In genomic region chr1:200873671-200874397, GRCh38 we compare ENCODE assay signal across 14 cellular contexts. TPM values are rescaled to one million over a fixed set of nuclear protein-coding genes. Genes with fewer than 3 reads are reported as not detected.
DNase-seq lines count a peak whose midpoint lies in the region; ATAC-seq and TF ChIP-seq lines count a peak whose summit lies in the region.
"Had no signal": no experiment of that assay in that cellular context is flagged by ENCODE, and none has a peak within 500 bp of the region (broad histone marks: within the 10 kb centered on the region; RNA-seq: fewer than 3 reads in every experiment).

No MANE protein-coding gene starts in this region.

- H3K18ac ChIP-seq in neuronal stem cell (ENCODE audit: low read length), result peak overlapping the region; percentile 53

- peak overlapping the region; percentile 63 for H2AK5ac ChIP-seq in neuronal stem cell (ENCODE audit: low read depth, low read length)

- peaks cover 13% of the 10 kb centered on the region for H3K27me3 ChIP-seq in BLaER1
- H3K27me3 ChIP-seq in ectodermal cell (ENCODE audit: control insufficient read depth, insufficient read depth, low read length, poor library complexity, severe bottlenecking), result peaks cover 37% of the 10 kb centered on the region
- no peaks in the 10 kb centered on the region for H3K27me3 ChIP-seq in neuronal stem cell (ENCODE audit: control insufficient read depth in 3 of 3, insufficient read depth in 3 of 3, low read depth in 1 of 3, low read length in 3 of 3)

- no peak overlapping the region for H2BK120ac ChIP-seq in neuronal stem cell (ENCODE audit: low read depth, low read length)

- H2AFZ ChIP-seq in neuronal stem cell (ENCODE audit: low read length), result no peak overlapping the region

- peak overlapping the region; percentile 39 for H3K4me3 ChIP-seq in BLaER1
- H3K4me3 ChIP-seq in ectodermal cell (ENCODE audit: insufficient read depth, low read depth, low read length), result peak overlapping the region; percentile 13
- H3K4me3 ChIP-seq in neuronal stem cell (ENCODE audit: low read length in 2 of 2), result no peak overlapping the region
- H3K4me3 ChIP-seq: uterus had no signal

- no peak overlapping the region for H3K4ac ChIP-seq in neuronal stem cell (ENCODE audit: low read length)

- H4K91ac ChIP-seq in neuronal stem cell (ENCODE audit: low read depth, low read length, poor library complexity), result no peak overlapping the region

- TF ChIP-seq CTCF in GM20000 (IDR thresholded peaks at IDR 0.05; ENCODE audit: extremely low read depth, missing control alignments), result no peak

- peak overlapping the region; percentile 48 for H2BK12ac ChIP-seq in neuronal stem cell (ENCODE audit: low read length)

- H2BK5ac ChIP-seq in neuronal stem cell (ENCODE audit: low read length), result no peak overlapping the region

- no peaks in the 10 kb centered on the region for H3K9me3 ChIP-seq in BLaER1
- H3K9me3 ChIP-seq in ectodermal cell (ENCODE audit: control insufficient read depth, low read length), result no peaks in the 10 kb centered on the region
- H3K9me3 ChIP-seq in neuronal stem cell (replicated peaks in 1 of 2; ENCODE audit: control insufficient read depth in 2 of 2, insufficient read depth in 1 of 2, low read depth in 1 of 2, low read length in 2 of 2), result no peaks in the 10 kb centered on the region
- H3K9me3 ChIP-seq: uterus had no signal

- H2BK15ac ChIP-seq in neuronal stem cell (ENCODE audit: low read length), result no peak overlapping the region

- ATAC-seq in HG02588 (IDR thresholded peaks at IDR 0.05; ENCODE audit: unreplicated experiment) (no peak), HG03432 (IDR thresholded peaks at IDR 0.05; ENCODE audit: unreplicated experiment) (no peak)
- ATAC-seq: activated CD4-positive, alpha-beta T cell treated with anti-CD3 and anti-CD28 coated beads for 36 hours had no signal

- H3K4me1 ChIP-seq in BLaER1 (peaks cover 56% of the 10 kb centered on the region), ectodermal cell (ENCODE audit: control insufficient read depth, insufficient read depth, low read length) (peaks cover 6% of the 10 kb centered on the region), neuronal stem cell (ENCODE audit: control insufficient read depth in 2 of 2, insufficient read depth in 1 of 2, low read depth in 1 of 2, low read length in 2 of 2) (peaks cover 5 to 10% of the 10 kb centered on the region in 2 donors)
- H3K4me1 ChIP-seq: foreskin keratinocyte had no signal

- H3K36me3 ChIP-seq in BLaER1, result no peaks in the 10 kb centered on the region
- H3K36me3 ChIP-seq in ectodermal cell (ENCODE audit: control insufficient read depth, insufficient read depth, low read length), result no peaks in the 10 kb centered on the region
- H3K36me3 ChIP-seq in neuronal stem cell (replicated peaks in 1 of 2; ENCODE audit: control insufficient read depth in 2 of 2, insufficient read depth in 2 of 2, low read length in 2 of 2), result no peaks in the 10 kb centered on the region
- H3K36me3 ChIP-seq: uterus had no signal

- no peak overlapping the region for H3K14ac ChIP-seq in neuronal stem cell (ENCODE audit: low read length)

- H3K79me1 ChIP-seq in neuronal stem cell (ENCODE audit: low read depth, low read length), result no peaks in the 10 kb centered on the region

- H4K20me1 ChIP-seq in BLaER1, result no peaks in the 10 kb centered on the region

- H4K8ac ChIP-seq in neuronal stem cell (ENCODE audit: low read depth, low read length), result no peak overlapping the region

- H3K27ac ChIP-seq in BLaER1 (peak overlapping the region; percentile 63), ectodermal cell (ENCODE audit: insufficient read depth, low read depth, low read length, poor library complexity, severe bottlenecking) (no peak overlapping the region), neuronal stem cell (replicated peaks; ENCODE audit: low read length) (no peak overlapping the region)
- H3K27ac ChIP-seq: foreskin keratinocyte, uterus had no signal

- peak overlapping the region; percentile 88 for H3K4me2 ChIP-seq in BLaER1
- no peak overlapping the region for H3K4me2 ChIP-seq in neuronal stem cell (ENCODE audit: insufficient read depth, low read length, poor library complexity, severe bottlenecking)

- 63 to 64% methylated on average over 66 of the region's 66 CpGs for WGBS in ectodermal cell, 2 experiments
- WGBS in neuronal stem cell (ENCODE audit: extremely low coverage in 2 of 2, insufficient read length in 2 of 2, insufficient replicate concordance in 1 of 2), 2 donors, result no CpG with 5 or more reads among the region's 66 CpGs

- H3K9ac ChIP-seq in BLaER1 (peak overlapping the region; percentile 71), neuronal stem cell (ENCODE audit: low read depth, low read length, poor library complexity) (no peak overlapping the region)

- DNase-seq in GM20000 (ENCODE audit: low spot score), result peak; percentile 30
- DNase-seq in neuronal stem cell (ENCODE audit: low spot score), result no peak
- no peak for DNase-seq in mesenteric fat pad (ENCODE audit: low spot score)
- no peak for DNase-seq in activated CD4-positive, alpha-beta T cell treated with anti-CD3 and anti-CD28 coated beads, Interleukin-2, amount 50 U/mL, for 48 hours
- DNase-seq: activated CD4-positive, alpha-beta T cell treated with anti-CD3 and anti-CD28 coated beads for 36 hours; foreskin keratinocyte; NCI-H2227 treated with DMSO at 0.1 percent for 48 hours; SHP77 treated with DMSO at 0.1 percent for 48 hours; stimulated activated CD4-positive, alpha-beta T cell treated with anti-CD3 and anti-CD28 coated beads, Interleukin-4, amount 100 ng/mL, for 24 hours; uterus had no signal

- H3K23ac ChIP-seq in neuronal stem cell (ENCODE audit: low read depth, low read length, poor library complexity), result peak overlapping the region; percentile 39

RNA-seq across cellular contexts. Expression of gene GPR25, which starts 1.1 kb away (rescaled TPM):
- not detected for polyA plus RNA-seq in ectodermal cell (2013, experiment 1 of 4)
- not detected for polyA plus RNA-seq in ectodermal cell (2013, experiment 2 of 4)
- not detected for polyA plus RNA-seq in ectodermal cell (2013, experiment 3 of 4)
- polyA plus RNA-seq in ectodermal cell (2013, experiment 4 of 4), result not detected
- not detected for polyA plus RNA-seq in neuronal stem cell (2013, experiment 1 of 2)
- not detected for polyA plus RNA-seq in neuronal stem cell (2013, experiment 2 of 2)
- not detected for total RNA-seq in mesenteric fat pad
- total RNA-seq: activated CD4-positive, alpha-beta T cell treated with anti-CD3 and anti-CD28 coated beads for 36 hours; foreskin keratinocyte had no signal
- polyA plus RNA-seq: foreskin keratinocyte had no signal

RNA-seq across cellular contexts. Expression of gene INAVA, which starts 20.9 kb away (rescaled TPM):
- 58.1 TPM for polyA plus RNA-seq in ectodermal cell (2013, experiment 1 of 4)
- polyA plus RNA-seq in ectodermal cell (2013, experiment 2 of 4), result 66.2 TPM
- polyA plus RNA-seq in ectodermal cell (2013, experiment 3 of 4), result 43.7 TPM
- polyA plus RNA-seq in ectodermal cell (2013, experiment 4 of 4), result 46.4 TPM
- 30.9 TPM for polyA plus RNA-seq in neuronal stem cell (2013, experiment 1 of 2)
- 29.8 TPM for polyA plus RNA-seq in neuronal stem cell (2013, experiment 2 of 2)
- 0.16 TPM for total RNA-seq in mesenteric fat pad
- total RNA-seq: activated CD4-positive, alpha-beta T cell treated with anti-CD3 and anti-CD28 coated beads for 36 hours had no signal

Comparison
In these comparisons a context has a peak if more than half of its experiments do, and no peak if none do; other contexts are left out.
1. H3K4me3 ChIP-seq: peak in BLaER1 (single experiment) and ectodermal cell (single experiment); none in neuronal stem cell (0 of 2).